Comparison of ENCODE assay signal across 31 cellular contexts in the genomic region with DNA sequence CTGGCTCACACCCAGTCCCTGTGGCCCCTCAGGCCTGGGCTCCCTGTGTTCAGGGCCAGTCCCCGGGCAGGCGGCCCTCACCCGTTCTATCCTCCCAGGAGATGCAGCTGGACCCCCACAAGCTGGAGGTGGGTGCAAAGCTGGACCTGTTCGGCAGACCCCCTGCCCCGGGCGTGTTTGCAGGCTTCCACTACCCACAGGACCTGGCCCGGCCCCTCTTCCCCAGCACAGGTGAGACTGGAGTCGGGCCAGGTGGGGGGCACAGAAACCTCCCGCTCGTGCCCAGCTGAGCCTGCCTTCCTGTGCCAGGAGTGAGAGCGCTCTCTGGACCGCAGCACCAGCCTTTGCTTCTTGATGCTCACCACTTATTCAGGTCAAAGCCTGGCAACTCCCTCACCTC. TPM values are rescaled to one million over a fixed set of nuclear protein-coding genes. Genes with fewer than 3 reads are reported as not detected.
"Had no signal": no experiment of that assay in that cellular context is flagged by ENCODE, and none has a peak within 500 bp of the region (broad histone marks: within the 10 kb centered on the region; RNA-seq: fewer than 3 reads in every experiment).

No MANE protein-coding gene starts in this region.

- FAIRE-seq: urothelium cell line had no signal

- H3K9me3 ChIP-seq: stomach, suprapubic skin, testis, thoracic aorta, thyroid gland, tibial artery, tibial nerve, transverse colon, upper lobe of left lung, upper lobe of right lung, uterus, vagina had no signal

- H3K27ac ChIP-seq: stomach, suprapubic skin, testis, thoracic aorta, thyroid gland, tibial artery, tibial nerve, transverse colon, upper lobe of left lung, upper lobe of right lung, uterus, vagina had no signal

- H3K4me1 ChIP-seq: thyroid gland, tibial artery, transverse colon, uterus, vagina had no signal

- H3K27me3 ChIP-seq: stomach, suprapubic skin, testis, thyroid gland, tibial artery, tibial nerve, transverse colon, upper lobe of left lung, upper lobe of right lung, uterus, vagina had no signal

- DNase-seq: stimulated activated CD4-positive, alpha-beta T cell treated with anti-CD3 and anti-CD28 coated beads, Interleukin-2, amount 100 ng/mL, for 48 hours; stimulated activated CD4-positive, alpha-beta T cell treated with anti-CD3 and anti-CD28 coated beads, Interleukin-4, amount 100 ng/mL, for 1 hour; stimulated activated CD4-positive, alpha-beta T cell treated with anti-CD3 and anti-CD28 coated beads, Interleukin-4, amount 100 ng/mL, for 24 hours; stimulated activated CD4-positive, alpha-beta T cell treated with anti-CD3 and anti-CD28 coated beads, Interleukin-4, amount 100 ng/mL, for 4 hours; stimulated activated CD8-positive, alpha-beta memory T cell treated with anti-CD3 and anti-CD28 coated beads, Interleukin-4, amount 100 ng/mL, for 48 hours; stimulated activated naive B cell treated with anti-CD40 and anti-IgM and Interleukin-4, amounts not matched to agents 10 μg/mL and 1 μg/mL and 100 μg/mL, for 72 hours; stimulated activated naive CD4-positive, alpha-beta T cell; stimulated activated naive CD4-positive, alpha-beta T cell treated with Interleukin-2 at 50 U/mL for 16 hours; stimulated activated naive CD8-positive, alpha-beta T cell treated with anti-CD3 and anti-CD28 coated beads, Interleukin-15, amount 100 ng/mL, for 72 hours; stimulated activated naive CD8-positive, alpha-beta T cell treated with anti-CD3 and anti-CD28 coated beads, Interleukin-15, Interleukin-2, amounts not matched to agents 100 U/mL and 50 U/mL, for 24 hours; stomach; substantia nigra; testis; thyroid gland; tibial artery; transverse colon; trophoblast cell; upper lobe of right lung; uterus had no signal

- ATAC-seq: stimulated activated effector memory CD8-positive, alpha-beta T cell treated with anti-CD3 and anti-CD28 coated beads, Interleukin-12 subunit alpha, Interleukin-12 subunit beta, amount 100 ng/mL, for 72 hours; stimulated activated memory B cell treated with anti-CD40 and anti-IgM and Interleukin-4, amounts not matched to agents 10 μg/mL and 1 μg/mL and 100 μg/mL, for 72 hours; stimulated activated naive B cell treated with anti-CD40 and anti-IgM and Interleukin-4, amounts not matched to agents 10 μg/mL and 1 μg/mL and 100 μg/mL, for 72 hours; stimulated activated naive CD8-positive, alpha-beta T cell treated with anti-CD3 and anti-CD28 coated beads, Interleukin-15, amount 100 ng/mL, for 72 hours; stimulated activated naive CD8-positive, alpha-beta T cell treated with anti-CD3 and anti-CD28 coated beads, Interleukin-15, Interleukin-2, amounts not matched to agents 100 U/mL and 50 U/mL, for 24 hours; upper lobe of right lung had no signal

- H3K4me3 ChIP-seq: stomach, suprapubic skin, testis, thoracic aorta, thyroid gland, tibial artery, tibial nerve, transverse colon, upper lobe of left lung, upper lobe of right lung, uterus, vagina had no signal

- H3K36me3 ChIP-seq: transverse colon, uterus had no signal

RNA-seq across cellular contexts. Expression of gene LRCOL1, which starts 33.7 kb away (rescaled TPM):
- total RNA-seq: stomach, suprapubic skin, temporal lobe, thoracic aorta, tibial nerve, transverse colon, ureter, urinary bladder, vagina had no signal

RNA-seq across cellular contexts. Expression of gene P2RX2, which starts 41.9 kb away (rescaled TPM):
- total RNA-seq: stomach, subcutaneous adipose tissue, suprapubic skin, temporal lobe, thoracic aorta, tibial nerve, urinary bladder, uterus, vagina had no signal
